In the genomic region with DNA sequence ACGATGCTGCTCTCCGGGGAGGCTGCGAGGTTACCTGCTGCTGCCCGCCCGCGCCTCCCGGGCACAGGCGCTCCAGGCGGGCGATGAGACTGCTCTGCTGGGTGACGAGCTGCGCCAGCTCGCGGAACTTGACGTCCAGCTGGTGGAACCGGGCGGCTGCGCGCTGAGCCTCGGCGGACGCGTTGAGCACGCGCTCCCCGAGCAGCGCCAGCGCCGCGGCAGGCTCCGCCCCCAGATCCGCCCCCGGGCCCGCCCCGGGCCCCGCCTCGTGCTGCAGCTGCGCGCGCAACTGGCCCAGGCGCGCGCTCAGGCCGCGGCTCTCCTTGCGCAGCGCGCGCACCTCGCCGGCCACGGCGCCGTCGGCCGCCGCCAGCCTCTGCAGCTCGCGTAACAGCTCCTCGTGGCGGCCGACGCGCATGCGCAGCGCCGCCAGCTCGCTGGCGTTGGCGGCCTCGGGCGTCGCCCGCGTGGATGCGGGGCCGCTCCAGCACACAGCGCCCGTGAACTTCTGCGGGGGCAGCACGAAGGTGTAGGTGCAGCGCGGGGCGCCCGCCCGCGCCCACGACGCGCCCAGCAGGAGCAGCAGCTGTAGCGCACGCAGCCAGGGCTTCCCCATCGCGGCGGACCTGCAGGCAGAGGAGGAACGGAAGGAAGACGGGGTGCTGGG, we compare ENCODE assay signal across 1 cellular context.
A peak's percentile ranks its signal among the peaks of the same experiment; 100 is the strongest.
TF ChIP-seq lines count a peak whose summit lies in the region.

No MANE protein-coding gene starts in this region.

TF ChIP-seq in GM12878, 131 proteins besides CTCF, POLR2A, EP300 and RAD21 (continued from another document and continues in another):
- no peak for TF ChIP-seq ZBTB11 (CRISPR knock-in tag; IDR thresholded peaks at IDR 0.05)
- no peak for TF ChIP-seq SMARCA5 (IDR thresholded peaks at IDR 0.05)
- no peak for TF ChIP-seq YBX1 (IDR thresholded peaks at IDR 0.05)
- TF ChIP-seq, protein P1, sequence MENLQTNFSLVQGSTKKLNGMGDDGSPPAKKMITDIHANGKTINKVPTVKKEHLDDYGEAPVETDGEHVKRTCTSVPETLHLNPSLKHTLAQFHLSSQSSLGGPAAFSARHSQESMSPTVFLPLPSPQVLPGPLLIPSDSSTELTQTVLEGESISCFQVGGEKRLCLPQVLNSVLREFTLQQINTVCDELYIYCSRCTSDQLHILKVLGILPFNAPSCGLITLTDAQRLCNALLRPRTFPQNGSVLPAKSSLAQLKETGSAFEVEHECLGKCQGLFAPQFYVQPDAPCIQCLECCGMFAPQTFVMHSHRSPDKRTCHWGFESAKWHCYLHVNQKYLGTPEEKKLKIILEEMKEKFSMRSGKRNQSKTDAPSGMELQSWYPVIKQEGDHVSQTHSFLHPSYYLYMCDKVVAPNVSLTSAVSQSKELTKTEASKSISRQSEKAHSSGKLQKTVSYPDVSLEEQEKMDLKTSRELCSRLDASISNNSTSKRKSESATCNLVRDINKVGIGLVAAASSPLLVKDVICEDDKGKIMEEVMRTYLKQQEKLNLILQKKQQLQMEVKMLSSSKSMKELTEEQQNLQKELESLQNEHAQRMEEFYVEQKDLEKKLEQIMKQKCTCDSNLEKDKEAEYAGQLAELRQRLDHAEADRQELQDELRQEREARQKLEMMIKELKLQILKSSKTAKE (IDR thresholded peaks at IDR 0.05; ENCODE audit: low read depth, poor library complexity, severe bottlenecking) = no peak
- no peak for TF ChIP-seq JUNB (IDR thresholded peaks at IDR 0.05)
- TF ChIP-seq POLR2AphosphoS5 (IDR thresholded peaks at IDR 0.05; ENCODE audit: low read length) = no peak; the same call in 1 of the 2 replicates
- no peak for TF ChIP-seq GABPA (IDR thresholded peaks at IDR 0.05; ENCODE audit: low read depth)
- 0 out of 2 replicates have a peak, but pooled peaks have one; percentile 18 for TF ChIP-seq NR2F1 (conservative IDR thresholded peaks at IDR 0.05)
- TF ChIP-seq TAF1 (IDR thresholded peaks at IDR 0.05; ENCODE audit: borderline replicate concordance, low read depth, low read length) = no peak
- TF ChIP-seq NRF1 (conservative IDR thresholded peaks at IDR 0.05; ENCODE audit: low read depth, low read length) = peak; percentile 73
- TF ChIP-seq SMAD5 (IDR thresholded peaks at IDR 0.05; ENCODE audit: low read depth) = no peak
- TF ChIP-seq, protein P2, sequence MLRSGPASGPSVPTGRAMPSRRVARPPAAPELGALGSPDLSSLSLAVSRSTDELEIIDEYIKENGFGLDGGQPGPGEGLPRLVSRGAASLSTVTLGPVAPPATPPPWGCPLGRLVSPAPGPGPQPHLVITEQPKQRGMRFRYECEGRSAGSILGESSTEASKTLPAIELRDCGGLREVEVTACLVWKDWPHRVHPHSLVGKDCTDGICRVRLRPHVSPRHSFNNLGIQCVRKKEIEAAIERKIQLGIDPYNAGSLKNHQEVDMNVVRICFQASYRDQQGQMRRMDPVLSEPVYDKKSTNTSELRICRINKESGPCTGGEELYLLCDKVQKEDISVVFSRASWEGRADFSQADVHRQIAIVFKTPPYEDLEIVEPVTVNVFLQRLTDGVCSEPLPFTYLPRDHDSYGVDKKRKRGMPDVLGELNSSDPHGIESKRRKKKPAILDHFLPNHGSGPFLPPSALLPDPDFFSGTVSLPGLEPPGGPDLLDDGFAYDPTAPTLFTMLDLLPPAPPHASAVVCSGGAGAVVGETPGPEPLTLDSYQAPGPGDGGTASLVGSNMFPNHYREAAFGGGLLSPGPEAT (IDR thresholded peaks at IDR 0.05; ENCODE audit: low read depth) = no peak
- TF ChIP-seq, protein P3, sequence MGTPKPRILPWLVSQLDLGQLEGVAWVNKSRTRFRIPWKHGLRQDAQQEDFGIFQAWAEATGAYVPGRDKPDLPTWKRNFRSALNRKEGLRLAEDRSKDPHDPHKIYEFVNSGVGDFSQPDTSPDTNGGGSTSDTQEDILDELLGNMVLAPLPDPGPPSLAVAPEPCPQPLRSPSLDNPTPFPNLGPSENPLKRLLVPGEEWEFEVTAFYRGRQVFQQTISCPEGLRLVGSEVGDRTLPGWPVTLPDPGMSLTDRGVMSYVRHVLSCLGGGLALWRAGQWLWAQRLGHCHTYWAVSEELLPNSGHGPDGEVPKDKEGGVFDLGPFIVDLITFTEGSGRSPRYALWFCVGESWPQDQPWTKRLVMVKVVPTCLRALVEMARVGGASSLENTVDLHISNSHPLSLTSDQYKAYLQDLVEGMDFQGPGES (IDR thresholded peaks at IDR 0.05) = no peak
- no peak for TF ChIP-seq NFIC (IDR thresholded peaks at IDR 0.05; ENCODE audit: low read depth, low read length)
- peak in 1 of 2 experiments; percentile 66; a peak in 1 of 3 replicates for TF ChIP-seq EGR1 (IDR thresholded peaks at IDR 0.05; ENCODE audit: borderline replicate concordance in 1 of 2, low read depth in 2 of 2, low read length in 2 of 2)
- no peak for TF ChIP-seq CHD2 (IDR thresholded peaks at IDR 0.05; ENCODE audit: borderline replicate concordance, low read depth, low read length)
- no peak for TF ChIP-seq RUNX3 (IDR thresholded peaks at IDR 0.05; ENCODE audit: low read length)
- no peak for TF ChIP-seq FOXM1 (IDR thresholded peaks at IDR 0.05; ENCODE audit: low read depth, low read length)
- TF ChIP-seq ETV6 (conservative IDR thresholded peaks at IDR 0.05 in 1 of 2, IDR thresholded peaks at IDR 0.05 in 1 of 2; ENCODE audit: borderline replicate concordance in 1 of 2, low read depth in 1 of 2) = no peak
- TF ChIP-seq, protein P4, sequence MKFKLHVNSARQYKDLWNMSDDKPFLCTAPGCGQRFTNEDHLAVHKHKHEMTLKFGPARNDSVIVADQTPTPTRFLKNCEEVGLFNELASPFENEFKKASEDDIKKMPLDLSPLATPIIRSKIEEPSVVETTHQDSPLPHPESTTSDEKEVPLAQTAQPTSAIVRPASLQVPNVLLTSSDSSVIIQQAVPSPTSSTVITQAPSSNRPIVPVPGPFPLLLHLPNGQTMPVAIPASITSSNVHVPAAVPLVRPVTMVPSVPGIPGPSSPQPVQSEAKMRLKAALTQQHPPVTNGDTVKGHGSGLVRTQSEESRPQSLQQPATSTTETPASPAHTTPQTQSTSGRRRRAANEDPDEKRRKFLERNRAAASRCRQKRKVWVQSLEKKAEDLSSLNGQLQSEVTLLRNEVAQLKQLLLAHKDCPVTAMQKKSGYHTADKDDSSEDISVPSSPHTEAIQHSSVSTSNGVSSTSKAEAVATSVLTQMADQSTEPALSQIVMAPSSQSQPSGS (IDR thresholded peaks at IDR 0.05; ENCODE audit: low read length) = no peak
- TF ChIP-seq JUND (IDR thresholded peaks at IDR 0.05; ENCODE audit: low read depth, low read length) = no peak
- TF ChIP-seq LARP7 (IDR thresholded peaks at IDR 0.05) = peak; percentile 89
- TF ChIP-seq, protein P5, sequence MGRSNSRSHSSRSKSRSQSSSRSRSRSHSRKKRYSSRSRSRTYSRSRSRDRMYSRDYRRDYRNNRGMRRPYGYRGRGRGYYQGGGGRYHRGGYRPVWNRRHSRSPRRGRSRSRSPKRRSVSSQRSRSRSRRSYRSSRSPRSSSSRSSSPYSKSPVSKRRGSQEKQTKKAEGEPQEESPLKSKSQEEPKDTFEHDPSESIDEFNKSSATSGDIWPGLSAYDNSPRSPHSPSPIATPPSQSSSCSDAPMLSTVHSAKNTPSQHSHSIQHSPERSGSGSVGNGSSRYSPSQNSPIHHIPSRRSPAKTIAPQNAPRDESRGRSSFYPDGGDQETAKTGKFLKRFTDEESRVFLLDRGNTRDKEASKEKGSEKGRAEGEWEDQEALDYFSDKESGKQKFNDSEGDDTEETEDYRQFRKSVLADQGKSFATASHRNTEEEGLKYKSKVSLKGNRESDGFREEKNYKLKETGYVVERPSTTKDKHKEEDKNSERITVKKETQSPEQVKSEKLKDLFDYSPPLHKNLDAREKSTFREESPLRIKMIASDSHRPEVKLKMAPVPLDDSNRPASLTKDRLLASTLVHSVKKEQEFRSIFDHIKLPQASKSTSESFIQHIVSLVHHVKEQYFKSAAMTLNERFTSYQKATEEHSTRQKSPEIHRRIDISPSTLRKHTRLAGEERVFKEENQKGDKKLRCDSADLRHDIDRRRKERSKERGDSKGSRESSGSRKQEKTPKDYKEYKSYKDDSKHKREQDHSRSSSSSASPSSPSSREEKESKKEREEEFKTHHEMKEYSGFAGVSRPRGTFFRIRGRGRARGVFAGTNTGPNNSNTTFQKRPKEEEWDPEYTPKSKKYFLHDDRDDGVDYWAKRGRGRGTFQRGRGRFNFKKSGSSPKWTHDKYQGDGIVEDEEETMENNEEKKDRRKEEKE (IDR thresholded peaks at IDR 0.05) = no peak
- TF ChIP-seq CEBPB (IDR thresholded peaks at IDR 0.05; ENCODE audit: borderline replicate concordance in 1 of 2, low read depth in 2 of 2, low read length in 2 of 2) = no peak
- no peak for TF ChIP-seq ZNF622 (IDR thresholded peaks at IDR 0.05)
- no peak for TF ChIP-seq ZNF217 (IDR thresholded peaks at IDR 0.05)
- TF ChIP-seq HDGF (IDR thresholded peaks at IDR 0.05) = no peak
- TF ChIP-seq CHD1 (IDR thresholded peaks at IDR 0.05; ENCODE audit: low read depth, low read length) = no peak
- no peak for TF ChIP-seq ZNF384 (IDR thresholded peaks at IDR 0.05; ENCODE audit: borderline replicate concordance, low read depth, low read length)
- TF ChIP-seq SIN3A (IDR thresholded peaks at IDR 0.05; ENCODE audit: low read depth, low read length) = no peak
- no peak for TF ChIP-seq KDM1A (IDR thresholded peaks at IDR 0.05; ENCODE audit: borderline replicate concordance)
- TF ChIP-seq SUPT20H (IDR thresholded peaks at IDR 0.05; ENCODE audit: borderline replicate concordance, control insufficient read depth, low read depth, low read length) = no peak
- no peak for TF ChIP-seq PML (IDR thresholded peaks at IDR 0.05; ENCODE audit: low read length)
- no peak for TF ChIP-seq SP1 (IDR thresholded peaks at IDR 0.05; ENCODE audit: low read depth, low read length)
- no peak for TF ChIP-seq NR2C2 (IDR thresholded peaks at IDR 0.05; ENCODE audit: borderline replicate concordance, control insufficient read depth, insufficient read length, low read depth)
- no peak for TF ChIP-seq ZBTB4 (CRISPR knock-in tag; IDR thresholded peaks at IDR 0.05)
- no peak for TF ChIP-seq MTA2 (IDR thresholded peaks at IDR 0.05; ENCODE audit: low read depth)
- TF ChIP-seq, protein P6, sequence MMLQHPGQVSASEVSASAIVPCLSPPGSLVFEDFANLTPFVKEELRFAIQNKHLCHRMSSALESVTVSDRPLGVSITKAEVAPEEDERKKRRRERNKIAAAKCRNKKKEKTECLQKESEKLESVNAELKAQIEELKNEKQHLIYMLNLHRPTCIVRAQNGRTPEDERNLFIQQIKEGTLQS (IDR thresholded peaks at IDR 0.05; ENCODE audit: borderline replicate concordance, extremely low read depth, low read depth, low read length) = no peak
- TF ChIP-seq ATF7 (IDR thresholded peaks at IDR 0.05; ENCODE audit: low read depth) = no peak
- TF ChIP-seq CBFB (IDR thresholded peaks at IDR 0.05; ENCODE audit: low read depth) = no peak
- TF ChIP-seq HCFC1 (IDR thresholded peaks at IDR 0.05; ENCODE audit: low read length) = no peak
- no peak for TF ChIP-seq TBL1XR1 (IDR thresholded peaks at IDR 0.05; ENCODE audit: low read depth, low read length)
- no peak for TF ChIP-seq TARDBP (IDR thresholded peaks at IDR 0.05; ENCODE audit: borderline replicate concordance)
- no peak for TF ChIP-seq WRNIP1 (IDR thresholded peaks at IDR 0.05; ENCODE audit: borderline replicate concordance, low read depth, low read length)
- TF ChIP-seq SREBF1 (IDR thresholded peaks at IDR 0.05; ENCODE audit: low read length) = no peak
